Comparison of ENCODE assay signal across 1 cellular context in the genomic region with DNA sequence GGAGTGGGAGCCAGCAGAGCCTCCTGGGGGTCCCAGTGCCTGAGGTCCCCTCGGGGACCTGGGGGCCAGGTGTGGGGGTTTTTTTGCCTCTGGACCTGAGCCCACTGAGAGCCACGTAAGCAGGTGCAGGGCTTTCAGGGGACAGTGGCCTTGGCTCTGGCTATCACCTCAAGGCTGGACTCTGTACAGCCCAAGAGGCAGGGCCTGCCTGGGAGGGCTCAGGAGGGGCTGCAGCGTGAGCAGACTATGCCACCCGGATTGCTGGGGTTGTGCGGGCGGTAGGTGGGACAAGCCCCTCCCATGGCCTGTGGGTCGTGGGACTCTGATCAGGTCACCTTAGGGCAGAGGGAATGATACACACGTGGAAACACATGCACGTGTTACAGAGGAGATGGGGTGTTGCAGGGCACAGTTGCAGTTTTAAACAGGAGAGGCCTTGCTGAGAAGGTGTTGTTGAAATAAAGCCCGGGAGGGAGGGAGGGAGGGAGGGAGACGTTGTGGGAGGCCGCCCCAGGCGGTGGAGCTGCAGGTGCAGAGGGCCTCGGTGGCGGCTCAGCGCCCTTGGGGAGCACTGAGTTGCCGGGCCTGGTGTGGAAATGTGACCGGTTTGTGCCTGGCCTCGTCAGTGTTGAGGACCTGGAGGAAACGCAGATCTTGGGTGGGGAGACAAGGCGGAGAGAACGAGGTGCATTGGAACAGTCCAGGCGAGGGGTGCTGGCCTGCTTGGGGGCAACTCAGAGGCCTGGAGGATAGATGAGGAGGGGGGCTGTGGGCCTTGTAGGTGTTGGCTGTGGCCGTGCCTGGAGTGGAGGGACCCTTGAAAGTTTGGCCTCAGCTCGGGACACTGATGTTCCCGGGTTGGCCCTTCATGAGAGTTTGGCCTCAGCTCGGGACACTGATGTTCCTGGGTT.
TF ChIP-seq lines count a peak whose summit lies in the region.

No MANE protein-coding gene starts in this region.

TF ChIP-seq in GM12878, 131 proteins besides CTCF, POLR2A, EP300 and RAD21:
- TF ChIP-seq E2F4 (IDR thresholded peaks at IDR 0.05; ENCODE audit: low read depth, low read length) (no peak), ZNF384 (IDR thresholded peaks at IDR 0.05; ENCODE audit: borderline replicate concordance, low read depth, low read length) (no peak), PML (IDR thresholded peaks at IDR 0.05; ENCODE audit: low read length) (no peak), EGR1 (IDR thresholded peaks at IDR 0.05; ENCODE audit: borderline replicate concordance in 1 of 2, low read depth in 2 of 2, low read length in 2 of 2) (no peak), GABPA (IDR thresholded peaks at IDR 0.05; ENCODE audit: low read depth) (no peak), TCF7 (IDR thresholded peaks at IDR 0.05; ENCODE audit: borderline replicate concordance) (no peak), RFX5 (IDR thresholded peaks at IDR 0.05; ENCODE audit: low read depth, low read length) (no peak), ASH2L (IDR thresholded peaks at IDR 0.05; ENCODE audit: borderline replicate concordance, low read depth) (no peak), NR2C1 (IDR thresholded peaks at IDR 0.05) (no peak), PKNOX1 (IDR thresholded peaks at IDR 0.05) (no peak), KDM1A (IDR thresholded peaks at IDR 0.05; ENCODE audit: borderline replicate concordance) (no peak), BCL11A (IDR thresholded peaks at IDR 0.05; ENCODE audit: low read depth, low read length) (no peak)
- TF ChIP-seq, protein P1, sequence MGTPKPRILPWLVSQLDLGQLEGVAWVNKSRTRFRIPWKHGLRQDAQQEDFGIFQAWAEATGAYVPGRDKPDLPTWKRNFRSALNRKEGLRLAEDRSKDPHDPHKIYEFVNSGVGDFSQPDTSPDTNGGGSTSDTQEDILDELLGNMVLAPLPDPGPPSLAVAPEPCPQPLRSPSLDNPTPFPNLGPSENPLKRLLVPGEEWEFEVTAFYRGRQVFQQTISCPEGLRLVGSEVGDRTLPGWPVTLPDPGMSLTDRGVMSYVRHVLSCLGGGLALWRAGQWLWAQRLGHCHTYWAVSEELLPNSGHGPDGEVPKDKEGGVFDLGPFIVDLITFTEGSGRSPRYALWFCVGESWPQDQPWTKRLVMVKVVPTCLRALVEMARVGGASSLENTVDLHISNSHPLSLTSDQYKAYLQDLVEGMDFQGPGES (IDR thresholded peaks at IDR 0.05), result no peak
- TF ChIP-seq, protein P2, sequence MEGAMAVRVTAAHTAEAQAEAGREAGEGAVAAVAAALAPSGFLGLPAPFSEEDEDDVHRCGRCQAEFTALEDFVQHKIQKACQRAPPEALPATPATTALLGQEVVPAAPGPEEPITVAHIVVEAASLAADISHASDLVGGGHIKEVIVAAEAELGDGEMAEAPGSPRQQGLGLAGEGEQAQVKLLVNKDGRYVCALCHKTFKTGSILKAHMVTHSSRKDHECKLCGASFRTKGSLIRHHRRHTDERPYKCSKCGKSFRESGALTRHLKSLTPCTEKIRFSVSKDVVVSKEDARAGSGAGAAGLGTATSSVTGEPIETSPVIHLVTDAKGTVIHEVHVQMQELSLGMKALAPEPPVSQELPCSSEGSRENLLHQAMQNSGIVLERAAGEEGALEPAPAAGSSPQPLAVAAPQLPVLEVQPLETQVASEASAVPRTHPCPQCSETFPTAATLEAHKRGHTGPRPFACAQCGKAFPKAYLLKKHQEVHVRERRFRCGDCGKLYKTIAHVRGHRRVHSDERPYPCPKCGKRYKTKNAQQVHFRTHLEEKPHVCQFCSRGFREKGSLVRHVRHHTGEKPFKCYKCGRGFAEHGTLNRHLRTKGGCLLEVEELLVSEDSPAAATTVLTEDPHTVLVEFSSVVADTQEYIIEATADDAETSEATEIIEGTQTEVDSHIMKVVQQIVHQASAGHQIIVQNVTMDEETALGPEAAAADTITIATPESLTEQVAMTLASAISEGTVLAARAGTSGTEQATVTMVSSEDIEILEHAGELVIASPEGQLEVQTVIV (IDR thresholded peaks at IDR 0.05; ENCODE audit: borderline replicate concordance, partially characterized antibody), result no peak
